In genomic region chr7:105278973-105279687, GRCh38 we compare ENCODE assay signal across 9 cellular contexts.
DNase-seq lines count a peak whose midpoint lies in the region; ATAC-seq and FAIRE-seq lines count a peak whose summit lies in the region.
"Had no signal": no experiment of that assay in that cellular context is flagged by ENCODE, and none has a peak within 500 bp of the region (broad histone marks: within the 10 kb centered on the region; RNA-seq: fewer than 3 reads in every experiment).

No MANE protein-coding gene starts in this region.

- no peaks in the 10 kb centered on the region for H3K9me3 Mint-ChIP-seq in activated T-cell treated with anti-CD3 and anti-CD28 coated beads, Interleukin-2, amount 50 U/mL, for 24 hours
- H3K9me3 Mint-ChIP-seq in activated naive CD8-positive, alpha-beta T cell treated with anti-CD3 and anti-CD28 coated beads, Interleukin-2, amount 50 U/mL, for 24 hours: no peaks in the 10 kb centered on the region

- peak; percentile 32 for FAIRE-seq in urothelium cell line (lab: Jason Lieb, UNC)

- peak overlapping the region; percentile 11 for H3K27ac Mint-ChIP-seq in activated T-cell treated with anti-CD3 and anti-CD28 coated beads, Interleukin-2, amount 50 U/mL, for 24 hours
- H3K27ac Mint-ChIP-seq in activated naive CD8-positive, alpha-beta T cell treated with anti-CD3 and anti-CD28 coated beads, Interleukin-2, amount 50 U/mL, for 24 hours: no peak overlapping the region

- peaks cover 42% of the 10 kb centered on the region for H3K4me1 Mint-ChIP-seq in activated T-cell treated with anti-CD3 and anti-CD28 coated beads, Interleukin-2, amount 50 U/mL, for 24 hours (ENCODE audit: low read depth)
- peaks cover 14% of the 10 kb centered on the region for H3K4me1 Mint-ChIP-seq in activated naive CD8-positive, alpha-beta T cell treated with anti-CD3 and anti-CD28 coated beads, Interleukin-2, amount 50 U/mL, for 24 hours

- H3K36me3 Mint-ChIP-seq in activated T-cell treated with anti-CD3 and anti-CD28 coated beads, Interleukin-2, amount 50 U/mL, for 24 hours (ENCODE audit: low read depth): peaks cover 10% of the 10 kb centered on the region
- H3K36me3 Mint-ChIP-seq in activated naive CD8-positive, alpha-beta T cell treated with anti-CD3 and anti-CD28 coated beads, Interleukin-2, amount 50 U/mL, for 24 hours (ENCODE audit: low read depth): no peaks in the 10 kb centered on the region

- no peak overlapping the region for H3K4me3 Mint-ChIP-seq in activated T-cell treated with anti-CD3 and anti-CD28 coated beads, Interleukin-2, amount 50 U/mL, for 24 hours
- H3K4me3 Mint-ChIP-seq in activated naive CD8-positive, alpha-beta T cell treated with anti-CD3 and anti-CD28 coated beads, Interleukin-2, amount 50 U/mL, for 24 hours: no peak overlapping the region

- ATAC-seq in HG02973 (IDR thresholded peaks at IDR 0.05; ENCODE audit: unreplicated experiment): peak; percentile 45
- ATAC-seq in activated naive CD8-positive, alpha-beta T cell treated with anti-CD3 and anti-CD28 coated beads, Interleukin-2, amount 50 U/mL, for 24 hours: peak; percentile 59

- no peak for DNase-seq in activated T-cell treated with anti-CD3 and anti-CD28 coated beads, Interleukin-2, amount 50 U/mL, for 24 hours
- no peak for DNase-seq in activated T-cell treated with anti-CD3 and anti-CD28 coated beads, Interleukin-2, amount 50 U/mL, for 1 hour
- no peak for DNase-seq in activated naive CD8-positive, alpha-beta T cell treated with anti-CD3 and anti-CD28 coated beads, Interleukin-2, amount 50 U/mL, for 24 hours
- DNase-seq in urothelium cell line (ENCODE audit: low spot score): no peak
- DNase-seq in NCI-H524 treated with DMSO at 0.1 percent for 48 hours (lab: John Stamatoyannopoulos, UW): no peak
- DNase-seq in NCI-H226: no peak
- no peak for DNase-seq in activated effector memory CD4-positive, alpha-beta T cell treated with anti-CD3 and anti-CD28 coated beads, Interleukin-2, amount 50 U/mL, for 16 hours
- DNase-seq: GF-D8 had no signal

- no peaks in the 10 kb centered on the region for H3K27me3 Mint-ChIP-seq in activated T-cell treated with anti-CD3 and anti-CD28 coated beads, Interleukin-2, amount 50 U/mL, for 24 hours
- H3K27me3 Mint-ChIP-seq in activated naive CD8-positive, alpha-beta T cell treated with anti-CD3 and anti-CD28 coated beads, Interleukin-2, amount 50 U/mL, for 24 hours: no peaks in the 10 kb centered on the region
